In the genomic region with DNA sequence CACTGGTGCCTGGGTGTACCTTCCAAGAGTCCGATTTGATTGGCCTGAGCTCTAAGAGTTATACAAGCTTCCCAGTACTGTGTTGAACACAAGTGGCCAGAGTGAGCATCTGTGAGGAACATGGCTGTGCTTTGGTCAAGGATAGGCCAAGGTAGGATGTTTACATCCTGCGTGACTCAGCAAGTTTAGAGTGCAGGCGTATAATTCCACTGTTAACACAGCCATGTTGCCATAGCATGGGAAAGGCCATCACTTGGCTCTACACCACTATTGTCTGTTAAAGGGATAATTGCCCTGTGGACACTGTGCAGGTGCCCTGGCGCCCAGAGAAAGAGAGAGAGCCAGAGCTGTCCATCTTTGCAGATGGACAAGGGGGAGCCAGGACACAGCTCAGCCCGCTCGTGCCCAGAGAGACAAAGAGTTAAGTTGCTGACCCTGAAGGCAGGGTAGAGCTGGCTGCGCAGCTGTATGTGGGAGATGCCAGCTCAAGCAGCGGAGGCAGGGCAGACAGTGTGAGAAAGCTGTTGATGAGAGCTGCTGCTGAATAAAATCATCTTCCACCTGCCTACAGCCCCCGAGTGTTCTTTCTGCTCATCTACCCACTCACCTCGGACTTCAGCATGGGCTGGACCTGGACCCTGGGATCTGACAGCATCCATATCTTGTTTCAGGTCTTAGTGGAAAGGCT, we compare ENCODE assay signal across 16 cellular contexts. TPM values are rescaled to one million over a fixed set of nuclear protein-coding genes. Genes with fewer than 3 reads are reported as not detected.
DNase-seq lines count a peak whose midpoint lies in the region; ATAC-seq, FAIRE-seq and TF ChIP-seq lines count a peak whose summit lies in the region.
"Had no signal": no experiment of that assay in that cellular context is flagged by ENCODE, and none has a peak within 500 bp of the region (broad histone marks: within the 10 kb centered on the region; RNA-seq: fewer than 3 reads in every experiment).

No MANE protein-coding gene starts in this region.

- H2BK15ac ChIP-seq in mesendoderm (replicated peaks; ENCODE audit: low read depth): no peak overlapping the region

- no peaks in the 10 kb centered on the region for H3K9me3 ChIP-seq in HepG2 (ENCODE audit: low read length)
- H3K9me3 ChIP-seq in right lobe of liver: no peaks in the 10 kb centered on the region
- 0 out of 2 replicates have a peak, but pooled peaks cover 6% of the 10 kb centered on the region for H3K9me3 ChIP-seq in OCI-LY7 (ENCODE audit: low read length)
- H3K9me3 ChIP-seq in CD4-positive, alpha-beta memory T cell (ENCODE audit: control insufficient read depth in 1 of 2, low read length in 2 of 2): no peaks in the 10 kb centered on the region

- in situ Hi-C loops in HepG2 (cut with HindIII; ENCODE audit: extremely low pct_ligation_motif_present, low pct_unique_long_range_greater_than_20kb): no loop called here

- no peak overlapping the region for H2AK5ac ChIP-seq in mesendoderm (ENCODE audit: low read length)

- no peak overlapping the region for H3K4me3 ChIP-seq in HepG2 (replicated peaks in 1 of 3; ENCODE audit: insufficient read depth in 1 of 3, low read depth in 2 of 3, low read length in 3 of 3)
- no peak overlapping the region for H3K4me3 ChIP-seq in right lobe of liver
- H3K4me3 ChIP-seq in OCI-LY7 (ENCODE audit: low read depth, low read length, poor library complexity, severe bottlenecking): no peak overlapping the region
- H3K4me3 ChIP-seq in mesendoderm (ENCODE audit: low read length): no peak overlapping the region
- H3K4me3 ChIP-seq in CD4-positive, alpha-beta memory T cell (ENCODE audit: low read length in 2 of 2): no peak overlapping the region
- H3K4me3 ChIP-seq: BLaER1, GM12878 had no signal

- H4K8ac ChIP-seq in mesendoderm (ENCODE audit: low read depth, low read length): no peak overlapping the region

- no peak for FAIRE-seq in HepG2 (lab: Jason Lieb, UNC)
- FAIRE-seq: GM12878 had no signal

- peaks cover 0 to 4% of the 10 kb centered on the region in 2 experiments; a peak in 1 of 5 replicates for H3K27me3 ChIP-seq in HepG2 (ENCODE audit: control insufficient read depth in 1 of 2, insufficient read depth in 2 of 2, low read length in 2 of 2)
- no peaks in the 10 kb centered on the region for H3K27me3 ChIP-seq in right lobe of liver
- H3K27me3 ChIP-seq in mesendoderm (ENCODE audit: insufficient read depth, low read length, poor library complexity): no peaks in the 10 kb centered on the region
- H3K27me3 ChIP-seq in CD4-positive, alpha-beta memory T cell (ENCODE audit: insufficient read depth, low read length): no peaks in the 10 kb centered on the region
- H3K27me3 ChIP-seq: BLaER1 had no signal

- TF ChIP-seq EP300 in HepG2 (IDR thresholded peaks at IDR 0.05; ENCODE audit: low read depth in 2 of 2, low read length in 2 of 2): no peak
- TF ChIP-seq EP300 in HepG2 (CRISPR knock-in tag; IDR thresholded peaks at IDR 0.05; ENCODE audit: borderline replicate concordance): no peak

- H3K4me1 Mint-ChIP-seq in CD4-positive, alpha-beta memory T cell: no peaks in the 10 kb centered on the region
- H3K4me1 Mint-ChIP-seq: H9, IgD-negative memory B cell had no signal

- DNase-seq in HepG2 (ENCODE audit: low spot score) (peak; percentile 15), right lobe of liver (no peak), OCI-LY7 (ENCODE audit: low spot score) (peak; percentile 35), mesendoderm (peak; percentile 21)
- no peak for DNase-seq in CD4-positive, alpha-beta memory T cell
- no peak for DNase-seq in NK-92 treated with Interleukin-12 subunit alpha and Interleukin-12 subunit beta, amount 100 ng/mL, for 24 hours (lab: John Stamatoyannopoulos, UW)
- DNase-seq: DMS79, GOT3, H9 had no signal

- no peaks in the 10 kb centered on the region for H3K79me2 ChIP-seq in HepG2 (ENCODE audit: insufficient read depth, low read length)
- no peaks in the 10 kb centered on the region for H3K79me2 ChIP-seq in OCI-LY7 (ENCODE audit: insufficient read depth, low read depth, low read length)
- H3K79me2 ChIP-seq in mesendoderm (ENCODE audit: control insufficient read depth, insufficient read depth, low read length): no peaks in the 10 kb centered on the region

- H4K20me1 ChIP-seq in HepG2 (ENCODE audit: insufficient read depth, low read length): no peaks in the 10 kb centered on the region
- no peaks in the 10 kb centered on the region for H4K20me1 ChIP-seq in OCI-LY7 (ENCODE audit: insufficient read depth, low read length)
- H4K20me1 ChIP-seq: BLaER1 had no signal

- H3K27ac ChIP-seq in HepG2 (ENCODE audit: extremely low read length, insufficient read depth, low read length) (no peak overlapping the region), right lobe of liver (no peak overlapping the region), OCI-LY7 (ENCODE audit: low read depth, low read length, poor library complexity, severe bottlenecking) (no peak overlapping the region), mesendoderm (ENCODE audit: low read depth, low read length) (no peak overlapping the region)
- no peak overlapping the region for H3K27ac ChIP-seq in CD4-positive, alpha-beta memory T cell (ENCODE audit: low read depth, low read length)
- H3K27ac ChIP-seq: BLaER1 had no signal

- no peaks in the 10 kb centered on the region for H3K36me3 ChIP-seq in HepG2 (replicated peaks in 1 of 2; ENCODE audit: control insufficient read depth in 1 of 2, insufficient read depth in 2 of 2, low read length in 2 of 2)
- no peaks in the 10 kb centered on the region for H3K36me3 ChIP-seq in right lobe of liver
- no peaks in the 10 kb centered on the region for H3K36me3 ChIP-seq in OCI-LY7 (ENCODE audit: insufficient read depth, low read length)
- no peaks in the 10 kb centered on the region for H3K36me3 ChIP-seq in mesendoderm (ENCODE audit: control insufficient read depth, insufficient read depth, low read length)
- H3K36me3 ChIP-seq in CD4-positive, alpha-beta memory T cell (ENCODE audit: insufficient read depth, low read length): no peaks in the 10 kb centered on the region
- H3K36me3 ChIP-seq: BLaER1 had no signal

- H3K9ac ChIP-seq in HepG2 (ENCODE audit: insufficient read depth, low read depth, low read length): no peak overlapping the region
- H3K9ac ChIP-seq in mesendoderm (ENCODE audit: low read length): no peak overlapping the region
- H3K9ac ChIP-seq: BLaER1 had no signal

- H2BK5ac ChIP-seq in mesendoderm (ENCODE audit: low read length): no peak overlapping the region

- H3K4ac ChIP-seq in mesendoderm (ENCODE audit: low read depth, low read length): no peak overlapping the region

- no peaks in the 10 kb centered on the region for H3K36me3 Mint-ChIP-seq in CD4-positive, alpha-beta memory T cell

- H3K4me2 ChIP-seq in HepG2 (ENCODE audit: low read depth, low read length) (no peak overlapping the region), OCI-LY7 (ENCODE audit: low read length) (no peak overlapping the region), mesendoderm (ENCODE audit: low read length) (no peak overlapping the region)
- H3K4me2 ChIP-seq: BLaER1 had no signal

- no TSS peak for BruUV-seq in HepG2 (replicated peaks; lab: Mats Ljungman, UMichigan)
- no TSS peak for BruUV-seq in OCI-LY7 (replicated peaks; lab: Mats Ljungman, UMichigan)

- H2AFZ ChIP-seq in HepG2 (ENCODE audit: low read length) (no peak overlapping the region), OCI-LY7 (ENCODE audit: low read length) (no peak overlapping the region)

- no peak overlapping the region for H2BK120ac ChIP-seq in mesendoderm (ENCODE audit: low read depth, low read length)

- H3K23ac ChIP-seq in mesendoderm (ENCODE audit: low read length): no peak overlapping the region

- no peaks in the 10 kb centered on the region for H3K79me1 ChIP-seq in mesendoderm (ENCODE audit: low read length)

- CTCF ChIA-PET in HepG2 (lab: Yijun Ruan, JAX; ENCODE audit: low intra/inter-chr PET ratio, low total read pairs): no interaction called here
- CTCF ChIA-PET in OCI-LY7 (lab: Charles Lee; ENCODE audit: unreplicated experiment): no interaction called here
- CTCF ChIA-PET in CD4-positive, alpha-beta memory T cell (lab: Charles Lee; ENCODE audit: partially characterized antibody): no interaction called here

- TF ChIP-seq CTCF in HepG2 (CRISPR knock-in tag; IDR thresholded peaks at IDR 0.05) (no peak), right lobe of liver (IDR thresholded peaks at IDR 0.05) (no peak), OCI-LY7 (conservative IDR thresholded peaks at IDR 0.05; ENCODE audit: low read length) (no peak)

- H3K27me3 Mint-ChIP-seq in CD4-positive, alpha-beta memory T cell: no peaks in the 10 kb centered on the region

- peaks cover 0 to 11% (median 8%) of the 10 kb centered on the region in 8 donors for H3K9me3 Mint-ChIP-seq in CD4-positive, alpha-beta memory T cell

- TF ChIP-seq RAD21 in HepG2 (CRISPR knock-in tag; IDR thresholded peaks at IDR 0.05): no peak

- POLR2A ChIA-PET in HepG2 (lab: Yijun Ruan, JAX): no interaction called here
- POLR2A ChIA-PET in OCI-LY7 (lab: Charles Lee): no interaction called here
- POLR2A ChIA-PET in CD4-positive, alpha-beta memory T cell (lab: Charles Lee; ENCODE audit: partially characterized antibody): no interaction called here

- no peak overlapping the region for H3K27ac Mint-ChIP-seq in CD4-positive, alpha-beta memory T cell
- H3K27ac Mint-ChIP-seq: H9, IgD-negative memory B cell had no signal

- no peak overlapping the region for H4K5ac ChIP-seq in mesendoderm (ENCODE audit: low read length)

- H3K56ac ChIP-seq in mesendoderm (ENCODE audit: low read length): no peak overlapping the region

- 33% methylated on average over 6 of the region's 10 CpGs for WGBS in HepG2 (ENCODE audit: low lambda C conversion rate)
- WGBS in right lobe of liver (ENCODE audit: insufficient coverage, low coverage, low lambda C conversion rate, missing lambda C conversion rate): 66% methylated on average over 5 of the region's 10 CpGs
- WGBS in mesendoderm (ENCODE audit: extremely low coverage, insufficient coverage, low lambda C conversion rate): no CpG with 5 or more reads among the region's 10 CpGs

- H3K9me2 ChIP-seq in OCI-LY7 (ENCODE audit: insufficient read depth, low read length): no peaks in the 10 kb centered on the region

- intact Hi-C loops in HepG2 (cut with micrococcal nuclease; ENCODE audit: unreplicated experiment): no loop called here
- intact Hi-C loops in right lobe of liver (cut with DNase I): no loop called here
- intact Hi-C loops in OCI-LY7 (cut with micrococcal nuclease; ENCODE audit: unreplicated experiment): no loop called here
- intact Hi-C loops in CD4-positive, alpha-beta memory T cell (cut with micrococcal nuclease): no loop called here

- ATAC-seq in HepG2 (no peak), right lobe of liver (no peak), GM18498 (IDR thresholded peaks at IDR 0.05; ENCODE audit: unreplicated experiment) (no peak)
- ATAC-seq: GM12878 had no signal

- no peak overlapping the region for H3K18ac ChIP-seq in mesendoderm (ENCODE audit: low read length)

- H3K4me1 ChIP-seq in HepG2 (ENCODE audit: insufficient read depth, low read length) (peaks cover 8% of the 10 kb centered on the region; the same call in 1 of the 2 replicates), right lobe of liver (no peaks in the 10 kb centered on the region), OCI-LY7 (ENCODE audit: insufficient read depth, low read length, poor library complexity, severe bottlenecking) (no peaks in the 10 kb centered on the region), mesendoderm (ENCODE audit: control insufficient read depth, low read depth, low read length) (no peaks in the 10 kb centered on the region)
- no peaks in the 10 kb centered on the region for H3K4me1 ChIP-seq in CD4-positive, alpha-beta memory T cell (ENCODE audit: insufficient read depth, low read length)
- H3K4me1 ChIP-seq: BLaER1 had no signal

- no peak for TF ChIP-seq POLR2A in HepG2 (IDR thresholded peaks at IDR 0.05; ENCODE audit: insufficient read depth in 1 of 2, low read depth in 2 of 2, low read length in 2 of 2)
- TF ChIP-seq POLR2A in right lobe of liver (IDR thresholded peaks at IDR 0.05): no peak

- no peak overlapping the region for H3K4me3 Mint-ChIP-seq in CD4-positive, alpha-beta memory T cell
- H3K4me3 Mint-ChIP-seq: H9, IgD-negative memory B cell had no signal

RNA-seq across cellular contexts. Expression of gene CFAP52, which starts 11.7 kb away (rescaled TPM):
- not detected in 2 replicates for total RNA-seq in HepG2 (2016; rRNA removed; fragmentation: Illumina TruSeq; extraction: Trizol)
- total RNA-seq in HepG2 (2016; cell fraction: cytosol; rRNA removed; fragmentation: Illumina TruSeq; extraction: Trizol; ENCODE audit: low read depth): not detected in 2 replicates
- not detected in 2 replicates for total RNA-seq in HepG2 (2016; cell fraction: insoluble cytoplasmic fraction; rRNA removed; fragmentation: Illumina TruSeq; extraction: Trizol)
- not detected in 2 replicates for total RNA-seq in HepG2 (2016; cell fraction: membrane; rRNA removed; fragmentation: Illumina TruSeq; extraction: Trizol)
- not detected in 2 replicates for total RNA-seq in HepG2 (2016; cell fraction: nucleus; rRNA removed; fragmentation: Illumina TruSeq; extraction: Trizol)
- polyA plus RNA-seq in HepG2 (2011; rRNA removed): not detected in 2 replicates
- polyA plus RNA-seq in HepG2 (2011; cell fraction: cytosol; rRNA removed): not detected in 2 replicates
- polyA plus RNA-seq in HepG2 (2011; cell fraction: nucleus; rRNA removed): not detected in 2 replicates
- polyA plus RNA-seq in HepG2 (2012): not detected in 2 replicates
- not detected in 2 replicates for polyA plus RNA-seq in HepG2 (2016; cell fraction: cytosol; fragmentation: Illumina TruSeq; extraction: Trizol; ENCODE audit: low read depth)
- not detected in 2 replicates for polyA plus RNA-seq in HepG2 (2016; cell fraction: insoluble cytoplasmic fraction; fragmentation: Illumina TruSeq; extraction: Trizol; ENCODE audit: low read depth)
- polyA plus RNA-seq in HepG2 (2016; cell fraction: membrane; fragmentation: Illumina TruSeq; extraction: Trizol; ENCODE audit: low read depth): not detected in 2 replicates
- polyA plus RNA-seq in HepG2 (2016; cell fraction: nucleus; fragmentation: Illumina TruSeq; extraction: Trizol; ENCODE audit: insufficient read depth, low read depth): not detected in 2 replicates
- polyA minus RNA-seq in HepG2 (2011; rRNA and poly(A)+ RNA removed; ENCODE audit: low replicate concordance): 0.61 TPM in 1 of 2 replicates, not detected in the other
- not detected in 2 replicates for polyA minus RNA-seq in HepG2 (2011; cell fraction: cytosol; rRNA and poly(A)+ RNA removed)
- polyA minus RNA-seq in HepG2 (2011; cell fraction: nucleus; rRNA and poly(A)+ RNA removed): not detected in 2 replicates
- not detected for total RNA-seq in right lobe of liver
- not detected in 2 replicates for total RNA-seq in OCI-LY7 (2014; rRNA removed; shearing (Covaris generic))
- not detected in 2 replicates for total RNA-seq in OCI-LY7 (2022)
- not detected for polyA plus RNA-seq in mesendoderm (2013, experiment 1 of 2)
- polyA plus RNA-seq in mesendoderm (2013, experiment 2 of 2): not detected
- total RNA-seq in CD4-positive, alpha-beta memory T cell: not detected
- not detected for polyA plus RNA-seq in CD4-positive, alpha-beta memory T cell
- total RNA-seq: A673, G401, GM12878, H9, HT-29 had no signal
- polyA plus RNA-seq: IgD-negative memory B cell had no signal

RNA-seq across cellular contexts. Expression of gene STX8, which starts 12.5 kb away (rescaled TPM):
- total RNA-seq in HepG2 (2016; rRNA removed; fragmentation: Illumina TruSeq; extraction: Trizol) (53.6 and 67.9 TPM in 2 replicates), right lobe of liver (10 to 100 TPM; 20.6 to 35.3 (median 27.7) TPM), OCI-LY7 (2022) (56.7 and 65.0 TPM in 2 replicates)
- 30.0 TPM in 2 replicates for total RNA-seq in HepG2 (2016; cell fraction: cytosol; rRNA removed; fragmentation: Illumina TruSeq; extraction: Trizol; ENCODE audit: low read depth)
- 53.6 and 69.1 TPM in 2 replicates for total RNA-seq in HepG2 (2016; cell fraction: insoluble cytoplasmic fraction; rRNA removed; fragmentation: Illumina TruSeq; extraction: Trizol)
- total RNA-seq in HepG2 (2016; cell fraction: membrane; rRNA removed; fragmentation: Illumina TruSeq; extraction: Trizol): 21.9 and 23.0 TPM in 2 replicates
- 29.8 and 30.3 TPM in 2 replicates for total RNA-seq in HepG2 (2016; cell fraction: nucleus; rRNA removed; fragmentation: Illumina TruSeq; extraction: Trizol)
- 36.4 and 40.9 TPM in 2 replicates for polyA plus RNA-seq in HepG2 (2011; rRNA removed)
- 19.9 and 36.6 TPM in 2 replicates for polyA plus RNA-seq in HepG2 (2011; cell fraction: cytosol; rRNA removed)
- 5.3 and 12.9 TPM in 2 replicates for polyA plus RNA-seq in HepG2 (2011; cell fraction: nucleus; rRNA removed)
- 53.0 and 60.4 TPM in 2 replicates for polyA plus RNA-seq in HepG2 (2012)
- polyA plus RNA-seq in HepG2 (2016; cell fraction: cytosol; fragmentation: Illumina TruSeq; extraction: Trizol; ENCODE audit: low read depth): 22.6 and 27.8 TPM in 2 replicates
- 63.0 and 67.1 TPM in 2 replicates for polyA plus RNA-seq in HepG2 (2016; cell fraction: insoluble cytoplasmic fraction; fragmentation: Illumina TruSeq; extraction: Trizol; ENCODE audit: low read depth)
- 19.8 and 21.3 TPM in 2 replicates for polyA plus RNA-seq in HepG2 (2016; cell fraction: membrane; fragmentation: Illumina TruSeq; extraction: Trizol; ENCODE audit: low read depth)
- 23.7 and 28.8 TPM in 2 replicates for polyA plus RNA-seq in HepG2 (2016; cell fraction: nucleus; fragmentation: Illumina TruSeq; extraction: Trizol; ENCODE audit: insufficient read depth, low read depth)
- 19.6 and 31.8 TPM in 2 replicates for polyA minus RNA-seq in HepG2 (2011; rRNA and poly(A)+ RNA removed; ENCODE audit: low replicate concordance)
- 12.7 and 14.0 TPM in 2 replicates for polyA minus RNA-seq in HepG2 (2011; cell fraction: cytosol; rRNA and poly(A)+ RNA removed)
- 44.9 and 56.1 TPM in 2 replicates for polyA minus RNA-seq in HepG2 (2011; cell fraction: nucleus; rRNA and poly(A)+ RNA removed)
- 69.0 and 88.1 TPM in 2 replicates for total RNA-seq in OCI-LY7 (2014; rRNA removed; shearing (Covaris generic))
- 32.7 TPM for polyA plus RNA-seq in mesendoderm (2013, experiment 1 of 2)
- 37.4 TPM for polyA plus RNA-seq in mesendoderm (2013, experiment 2 of 2)
- total RNA-seq in CD4-positive, alpha-beta memory T cell: 10 to 100 TPM; 54.2 to 59.5 TPM
- 100 to 1,000 TPM; 156 to 206 TPM for polyA plus RNA-seq in CD4-positive, alpha-beta memory T cell

RNA-seq across cellular contexts. Expression of gene USP43, which starts 57.2 kb away (rescaled TPM):
- total RNA-seq in HepG2 (2016; rRNA removed; fragmentation: Illumina TruSeq; extraction: Trizol): 1.3 and 2.2 TPM in 2 replicates
- 0.51 and 0.62 TPM in 2 replicates for total RNA-seq in HepG2 (2016; cell fraction: cytosol; rRNA removed; fragmentation: Illumina TruSeq; extraction: Trizol; ENCODE audit: low read depth)
- 1.5 and 2.1 TPM in 2 replicates for total RNA-seq in HepG2 (2016; cell fraction: insoluble cytoplasmic fraction; rRNA removed; fragmentation: Illumina TruSeq; extraction: Trizol)
- total RNA-seq in HepG2 (2016; cell fraction: membrane; rRNA removed; fragmentation: Illumina TruSeq; extraction: Trizol): 0.62 and 0.68 TPM in 2 replicates
- 1.9 and 2.7 TPM in 2 replicates for total RNA-seq in HepG2 (2016; cell fraction: nucleus; rRNA removed; fragmentation: Illumina TruSeq; extraction: Trizol)
- 1.6 and 1.7 TPM in 2 replicates for polyA plus RNA-seq in HepG2 (2011; rRNA removed)
- 0.46 and 0.50 TPM in 2 replicates for polyA plus RNA-seq in HepG2 (2011; cell fraction: cytosol; rRNA removed)
- 12.7 and 14.2 TPM in 2 replicates for polyA plus RNA-seq in HepG2 (2011; cell fraction: nucleus; rRNA removed)
- 0.60 and 1.5 TPM in 2 replicates for polyA plus RNA-seq in HepG2 (2012)
- polyA plus RNA-seq in HepG2 (2016; cell fraction: cytosol; fragmentation: Illumina TruSeq; extraction: Trizol; ENCODE audit: low read depth): 0.05 and 0.12 TPM in 2 replicates
- polyA plus RNA-seq in HepG2 (2016; cell fraction: insoluble cytoplasmic fraction; fragmentation: Illumina TruSeq; extraction: Trizol; ENCODE audit: low read depth): 0.89 and 1.0 TPM in 2 replicates
- polyA plus RNA-seq in HepG2 (2016; cell fraction: membrane; fragmentation: Illumina TruSeq; extraction: Trizol; ENCODE audit: low read depth): 0.13 and 0.21 TPM in 2 replicates
- polyA plus RNA-seq in HepG2 (2016; cell fraction: nucleus; fragmentation: Illumina TruSeq; extraction: Trizol; ENCODE audit: insufficient read depth, low read depth): 6.2 and 6.6 TPM in 2 replicates
- polyA minus RNA-seq in HepG2 (2011; rRNA and poly(A)+ RNA removed; ENCODE audit: low replicate concordance): 1.6 and 8.7 TPM in 2 replicates
- polyA minus RNA-seq in HepG2 (2011; cell fraction: cytosol; rRNA and poly(A)+ RNA removed): 0.79 and 0.97 TPM in 2 replicates
- 1.3 and 2.4 TPM in 2 replicates for polyA minus RNA-seq in HepG2 (2011; cell fraction: nucleus; rRNA and poly(A)+ RNA removed)
- total RNA-seq in right lobe of liver: 10 to 100 TPM in 2 of 6 experiments, 1 to 10 TPM in 4; 2.1 to 11.6 (median 6.8) TPM
- total RNA-seq in OCI-LY7 (2014; rRNA removed; shearing (Covaris generic)): 2.7 and 2.9 TPM in 2 replicates
- total RNA-seq in OCI-LY7 (2022): 1.2 and 1.3 TPM in 2 replicates
- polyA plus RNA-seq in mesendoderm (2013, experiment 1 of 2): 5.5 TPM
- polyA plus RNA-seq in mesendoderm (2013, experiment 2 of 2): 5.5 TPM
- under 1 TPM; 0.17 to 0.22 TPM for total RNA-seq in CD4-positive, alpha-beta memory T cell
- polyA plus RNA-seq in CD4-positive, alpha-beta memory T cell: not detected
- total RNA-seq: GM12878 had no signal
- polyA plus RNA-seq: IgD-negative memory B cell had no signal

Comparison
In these comparisons a context has a peak if more than half of its experiments do, and no peak if none do; other contexts are left out.
1. DNase-seq: peak in HepG2 (single experiment), OCI-LY7 (single experiment) and mesendoderm (single experiment); none in right lobe of liver (0 of 3), CD4-positive, alpha-beta memory T cell (0 of 5) and NK-92 treated with Interleukin-12 subunit alpha and Interleukin-12 subunit beta, amount 100 ng/mL, for 24 hours (single experiment).